1 cellular context compared by ENCODE assay signal in the genomic region with DNA sequence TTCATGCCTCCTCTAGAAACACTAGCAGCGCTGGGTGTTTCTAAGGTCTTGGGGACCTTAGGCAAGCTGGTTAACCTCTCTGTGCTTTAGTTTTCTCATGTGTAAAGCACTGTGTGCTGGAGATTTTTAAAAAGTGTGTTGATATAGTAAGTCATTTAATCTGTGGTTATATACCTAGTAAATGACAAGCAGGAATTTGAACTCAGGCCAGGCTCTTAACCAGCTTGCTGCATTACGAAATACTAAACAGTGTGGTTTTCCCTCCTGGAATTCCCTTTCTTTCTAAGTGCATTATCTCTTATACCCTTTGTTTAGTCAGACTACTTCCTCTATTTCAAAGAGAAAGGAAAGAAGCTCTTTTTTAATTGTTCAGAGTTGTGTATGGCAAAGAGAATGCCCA.
TF ChIP-seq lines count a peak whose summit lies in the region.

No MANE protein-coding gene starts in this region.

TF ChIP-seq in HEK293, 187 proteins besides CTCF, POLR2A, EP300 and RAD21 (continued from another document):
- TF ChIP-seq, protein P1, sequence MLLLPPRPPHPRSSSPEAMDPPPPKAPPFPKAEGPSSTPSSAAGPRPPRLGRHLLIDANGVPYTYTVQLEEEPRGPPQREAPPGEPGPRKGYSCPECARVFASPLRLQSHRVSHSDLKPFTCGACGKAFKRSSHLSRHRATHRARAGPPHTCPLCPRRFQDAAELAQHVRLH (tag by site-specific recombination; IDR thresholded peaks at IDR 0.05): no peak
- TF ChIP-seq, protein P2, sequence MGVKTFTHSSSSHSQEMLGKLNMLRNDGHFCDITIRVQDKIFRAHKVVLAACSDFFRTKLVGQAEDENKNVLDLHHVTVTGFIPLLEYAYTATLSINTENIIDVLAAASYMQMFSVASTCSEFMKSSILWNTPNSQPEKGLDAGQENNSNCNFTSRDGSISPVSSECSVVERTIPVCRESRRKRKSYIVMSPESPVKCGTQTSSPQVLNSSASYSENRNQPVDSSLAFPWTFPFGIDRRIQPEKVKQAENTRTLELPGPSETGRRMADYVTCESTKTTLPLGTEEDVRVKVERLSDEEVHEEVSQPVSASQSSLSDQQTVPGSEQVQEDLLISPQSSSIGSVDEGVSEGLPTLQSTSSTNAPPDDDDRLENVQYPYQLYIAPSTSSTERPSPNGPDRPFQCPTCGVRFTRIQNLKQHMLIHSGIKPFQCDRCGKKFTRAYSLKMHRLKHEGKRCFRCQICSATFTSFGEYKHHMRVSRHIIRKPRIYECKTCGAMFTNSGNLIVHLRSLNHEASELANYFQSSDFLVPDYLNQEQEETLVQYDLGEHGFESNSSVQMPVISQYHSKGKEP (tag by site-specific recombination; IDR thresholded peaks at IDR 0.05): 0 out of 2 replicates have a peak, but pooled peaks have one; percentile 20
- TF ChIP-seq PRDM1 (tag by site-specific recombination; IDR thresholded peaks at IDR 0.05): no peak; the same call in 1 of the 2 replicates
- TF ChIP-seq ZEB2 (tag by site-specific recombination; IDR thresholded peaks at IDR 0.05): peak; percentile 29; the same call in 1 of the 2 replicates
- TF ChIP-seq, protein P3, sequence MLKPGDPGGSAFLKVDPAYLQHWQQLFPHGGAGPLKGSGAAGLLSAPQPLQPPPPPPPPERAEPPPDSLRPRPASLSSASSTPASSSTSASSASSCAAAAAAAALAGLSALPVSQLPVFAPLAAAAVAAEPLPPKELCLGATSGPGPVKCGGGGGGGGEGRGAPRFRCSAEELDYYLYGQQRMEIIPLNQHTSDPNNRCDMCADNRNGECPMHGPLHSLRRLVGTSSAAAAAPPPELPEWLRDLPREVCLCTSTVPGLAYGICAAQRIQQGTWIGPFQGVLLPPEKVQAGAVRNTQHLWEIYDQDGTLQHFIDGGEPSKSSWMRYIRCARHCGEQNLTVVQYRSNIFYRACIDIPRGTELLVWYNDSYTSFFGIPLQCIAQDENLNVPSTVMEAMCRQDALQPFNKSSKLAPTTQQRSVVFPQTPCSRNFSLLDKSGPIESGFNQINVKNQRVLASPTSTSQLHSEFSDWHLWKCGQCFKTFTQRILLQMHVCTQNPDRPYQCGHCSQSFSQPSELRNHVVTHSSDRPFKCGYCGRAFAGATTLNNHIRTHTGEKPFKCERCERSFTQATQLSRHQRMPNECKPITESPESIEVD (tag by site-specific recombination; IDR thresholded peaks at IDR 0.05): peak; percentile 80
